Comparison of ENCODE assay signal across 21 cellular contexts in the genomic region with DNA sequence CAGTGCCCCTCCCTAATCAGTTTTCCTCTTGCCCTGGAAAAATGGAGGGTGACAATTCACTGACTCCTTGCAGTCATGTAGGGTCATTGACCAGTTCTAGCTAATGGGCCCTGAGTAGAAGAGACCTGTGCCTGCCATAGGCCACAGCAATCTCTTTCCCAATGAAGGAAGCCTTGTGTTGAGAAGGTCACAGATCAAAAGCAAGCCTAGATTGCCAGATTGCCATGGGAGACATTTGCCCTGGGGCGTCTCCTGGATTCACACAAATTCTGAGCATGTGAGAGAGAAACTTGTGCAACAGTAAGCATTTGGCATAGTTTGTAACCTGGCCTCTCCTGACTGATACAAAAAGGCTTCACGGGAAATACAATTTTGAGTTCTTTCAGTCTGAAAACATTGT.
A peak's percentile ranks its signal among the peaks of the same experiment; 100 is the strongest.
DNase-seq lines count a peak whose midpoint lies in the region; ATAC-seq, FAIRE-seq and TF ChIP-seq lines count a peak whose summit lies in the region.
"Had no signal": no experiment of that assay in that cellular context is flagged by ENCODE, and none has a peak within 500 bp of the region (broad histone marks: within the 10 kb centered on the region; RNA-seq: fewer than 3 reads in every experiment).

No MANE protein-coding gene starts in this region.

- H3K23ac ChIP-seq in H1 (ENCODE audit: insufficient read length), result no peak overlapping the region

- CTCF ChIA-PET in HepG2 (lab: Yijun Ruan, JAX; ENCODE audit: low intra/inter-chr PET ratio, low total read pairs) (no interaction called here), H1 (lab: Charles Lee; ENCODE audit: partially characterized antibody) (interaction anchor here (1.2 kb wide), 1 partner anchor 15 kb away, joined by 3 read pairs; no protein-coding TSS in a partner anchor), A673 (lab: Charles Lee) (no interaction called here)

- TF ChIP-seq POLR2A in HepG2 (IDR thresholded peaks at IDR 0.05; ENCODE audit: insufficient read depth in 1 of 2, low read depth in 2 of 2, low read length in 2 of 2) (no peak), right lobe of liver (IDR thresholded peaks at IDR 0.05) (no peak), H1 (IDR thresholded peaks at IDR 0.05; ENCODE audit: control extremely low read depth in 1 of 2, low read depth in 2 of 2, low read length in 2 of 2) (no peak)

- no peak overlapping the region for H3K27ac ChIP-seq in HepG2 (ENCODE audit: extremely low read length, insufficient read depth, low read length)
- H3K27ac ChIP-seq in right lobe of liver, result no peak overlapping the region
- no peak overlapping the region for H3K27ac ChIP-seq in H1 (ENCODE audit: low read depth, low read length)
- no peak overlapping the region for H3K27ac ChIP-seq in kidney (ENCODE audit: low read depth in 2 of 2, low read length in 2 of 2)
- no peak overlapping the region for H3K27ac ChIP-seq in A673 (ENCODE audit: low read depth, low read length, poor library complexity, severe bottlenecking)
- H3K27ac ChIP-seq: 22Rv1, Peyer's patch had no signal

- no peak overlapping the region for H3K4me3 Mint-ChIP-seq in nephron progenitor cell
- H3K4me3 Mint-ChIP-seq: CD4-positive, CD25-positive, alpha-beta regulatory T cell had no signal

- H3K4me1 Mint-ChIP-seq in nephron progenitor cell, result peaks cover 32% of the 10 kb centered on the region
- H3K4me1 Mint-ChIP-seq: CD4-positive, CD25-positive, alpha-beta regulatory T cell had no signal

- ATAC-seq in HepG2, result peak; percentile 75
- ATAC-seq in right lobe of liver, result no peak
- no peak for ATAC-seq in HG02973 (IDR thresholded peaks at IDR 0.05; ENCODE audit: unreplicated experiment)
- ATAC-seq: Right ventricle myocardium inferior had no signal

- no peak overlapping the region for H2BK120ac ChIP-seq in H1 (replicated peaks; ENCODE audit: low read depth, low read length)

- H3K36me3 ChIP-seq in HepG2 (replicated peaks in 1 of 2; ENCODE audit: control insufficient read depth in 1 of 2, insufficient read depth in 2 of 2, low read length in 2 of 2), result no peaks in the 10 kb centered on the region
- H3K36me3 ChIP-seq in right lobe of liver, result no peaks in the 10 kb centered on the region
- no peaks in the 10 kb centered on the region for H3K36me3 ChIP-seq in H1 (ENCODE audit: control insufficient read depth in 2 of 4, insufficient read depth in 4 of 4, low read length in 3 of 4)
- no peaks in the 10 kb centered on the region for H3K36me3 ChIP-seq in kidney (ENCODE audit: control insufficient read depth in 1 of 2, insufficient read depth in 2 of 2, low read length in 2 of 2)
- no peaks in the 10 kb centered on the region for H3K36me3 ChIP-seq in A673 (ENCODE audit: insufficient read depth, low read length, poor library complexity, severe bottlenecking)
- H3K36me3 ChIP-seq: BE2C, Peyer's patch had no signal

- no peak overlapping the region for H2BK15ac ChIP-seq in H1 (ENCODE audit: low read length)

- H3K56ac ChIP-seq in H1 (replicated peaks; ENCODE audit: insufficient read length, low read depth, low read length), result no peak overlapping the region

- TF ChIP-seq EP300 in HepG2 (IDR thresholded peaks at IDR 0.05; ENCODE audit: low read depth in 2 of 2, low read length in 2 of 2) (no peak), HepG2 (CRISPR knock-in tag; IDR thresholded peaks at IDR 0.05; ENCODE audit: borderline replicate concordance) (no peak), H1 (IDR thresholded peaks at IDR 0.05; ENCODE audit: borderline replicate concordance in 1 of 2, low read depth in 2 of 2, low read length in 2 of 2) (no peak)

- no peak overlapping the region for H2BK5ac ChIP-seq in H1 (ENCODE audit: low read depth, low read length)

- no peak overlapping the region for H4K8ac ChIP-seq in H1 (ENCODE audit: extremely low read depth, insufficient read depth, low read length)

- in situ Hi-C loops in HepG2 (cut with HindIII; ENCODE audit: extremely low pct_ligation_motif_present, low pct_unique_long_range_greater_than_20kb), result no loop called here

- no peaks in the 10 kb centered on the region for H3K9me3 Mint-ChIP-seq in nephron progenitor cell
- H3K9me3 Mint-ChIP-seq: CD4-positive, CD25-positive, alpha-beta regulatory T cell had no signal

- no peaks in the 10 kb centered on the region for H3K36me3 Mint-ChIP-seq in nephron progenitor cell (ENCODE audit: low read depth)
- H3K36me3 Mint-ChIP-seq: CD4-positive, CD25-positive, alpha-beta regulatory T cell had no signal

- H3K9me3 ChIP-seq in HepG2 (ENCODE audit: low read length) (no peaks in the 10 kb centered on the region), right lobe of liver (no peaks in the 10 kb centered on the region), H1 (ENCODE audit: insufficient read depth in 2 of 2, low read depth in 1 of 2, low read length in 1 of 2) (no peaks in the 10 kb centered on the region), kidney (ENCODE audit: control insufficient read depth in 1 of 2, low read length in 2 of 2) (no peaks in the 10 kb centered on the region), A673 (ENCODE audit: low read depth, low read length, poor library complexity, severe bottlenecking) (no peaks in the 10 kb centered on the region)
- H3K9me3 ChIP-seq: BE2C, Peyer's patch had no signal

- H3K23me2 ChIP-seq in H1 (ENCODE audit: low read depth, low read length), result no peaks in the 10 kb centered on the region

- H3K4me2 ChIP-seq in HepG2 (ENCODE audit: low read depth, low read length) (no peak overlapping the region), H1 (ENCODE audit: insufficient read depth in 1 of 2, low read depth in 2 of 2, low read length in 2 of 2) (no peak overlapping the region)

- peak overlapping the region; percentile 49 for H3K27ac Mint-ChIP-seq in nephron progenitor cell
- H3K27ac Mint-ChIP-seq: CD4-positive, CD25-positive, alpha-beta regulatory T cell had no signal

- no peak overlapping the region for H2AFZ ChIP-seq in HepG2 (ENCODE audit: low read length)
- H2AFZ ChIP-seq in H1 (ENCODE audit: low read length), result peak overlapping the region; percentile 57; the same call in 1 of the 2 replicates

- H3K18ac ChIP-seq in H1 (ENCODE audit: extremely low read depth, low read length), result no peak overlapping the region

- H3K79me2 ChIP-seq in HepG2 (ENCODE audit: insufficient read depth, low read length) (no peaks in the 10 kb centered on the region), H1 (ENCODE audit: control insufficient read depth in 1 of 2, insufficient read depth in 2 of 2, low read length in 2 of 2) (no peaks in the 10 kb centered on the region)

- no peak overlapping the region for H2AK5ac ChIP-seq in H1 (ENCODE audit: low read depth, low read length)

- H3K4ac ChIP-seq in H1 (replicated peaks; ENCODE audit: insufficient read length, low read depth, low read length), result no peak overlapping the region

- H2BK20ac ChIP-seq in H1 (ENCODE audit: low read length), result no peak overlapping the region

- H2BK12ac ChIP-seq in H1 (ENCODE audit: low read depth, low read length), result no peak overlapping the region

- POLR2A ChIA-PET in HepG2 (lab: Yijun Ruan, JAX) (no interaction called here), H1 (lab: Charles Lee; ENCODE audit: partially characterized antibody) (no interaction called here), A673 (lab: Charles Lee; ENCODE audit: low non-redundant PET) (no interaction called here)

- intact Hi-C loops in HepG2 (cut with micrococcal nuclease; ENCODE audit: unreplicated experiment), result no loop called here
- intact Hi-C loops in right lobe of liver (cut with DNase I), result no loop called here
- intact Hi-C loops in kidney (cut with DNase I), result no loop called here
- intact Hi-C loops in A673 (cut with micrococcal nuclease; ENCODE audit: unreplicated experiment), result no loop called here

- H3K27me3 ChIP-seq in HepG2 (ENCODE audit: control insufficient read depth in 1 of 2, insufficient read depth in 2 of 2, low read length in 2 of 2) (no peaks in the 10 kb centered on the region), right lobe of liver (no peaks in the 10 kb centered on the region), H1 (replicated peaks in 1 of 4; ENCODE audit: control insufficient read depth in 3 of 4, extremely low read depth in 1 of 4, insufficient read depth in 3 of 4, low read length in 3 of 4) (no peaks in the 10 kb centered on the region), A673 (replicated peaks; ENCODE audit: insufficient read depth, low read depth, low read length, poor library complexity) (peaks cover 3% of the 10 kb centered on the region)
- H3K27me3 ChIP-seq: BE2C, Peyer's patch had no signal

- H4K20me1 ChIP-seq in HepG2 (ENCODE audit: insufficient read depth, low read length), result no peaks in the 10 kb centered on the region; the same call in 1 of the 2 replicates
- H4K20me1 ChIP-seq in H1 (replicated peaks in 1 of 2; ENCODE audit: control insufficient read depth in 1 of 2, insufficient read depth in 2 of 2, low read length in 2 of 2), result no peaks in the 10 kb centered on the region

- BruUV-seq in HepG2 (replicated peaks; lab: Mats Ljungman, UMichigan), result no TSS peak
- no TSS peak for BruUV-seq in A673 (replicated peaks; lab: Mats Ljungman, UMichigan)

- H3K9ac ChIP-seq in HepG2 (ENCODE audit: insufficient read depth, low read depth, low read length) (no peak overlapping the region), H1 (replicated peaks in 1 of 4; ENCODE audit: extremely low read depth in 1 of 4, low read depth in 3 of 4, low read length in 3 of 4) (no peak overlapping the region), kidney (ENCODE audit: low read length in 2 of 2) (no peak overlapping the region)

- no peak for TF ChIP-seq CTCF in HepG2 (CRISPR knock-in tag; IDR thresholded peaks at IDR 0.05)
- TF ChIP-seq CTCF in right lobe of liver (IDR thresholded peaks at IDR 0.05), result no peak
- no peak for TF ChIP-seq CTCF in H1 (IDR thresholded peaks at IDR 0.05; ENCODE audit: control extremely low read depth in 1 of 3, insufficient read depth in 1 of 3, low read depth in 1 of 3, low read length in 3 of 3)
- no peak for TF ChIP-seq CTCF in nephron progenitor cell (IDR thresholded peaks at IDR 0.05)
- TF ChIP-seq CTCF in kidney (IDR thresholded peaks at IDR 0.05; ENCODE audit: borderline replicate concordance, extremely low read depth, insufficient read depth), result no peak
- TF ChIP-seq CTCF in A673 (conservative IDR thresholded peaks at IDR 0.05; ENCODE audit: low read depth, low read length), result no peak

- H3K27me3 Mint-ChIP-seq in nephron progenitor cell (ENCODE audit: low read depth, poor library complexity), result peaks cover 13% of the 10 kb centered on the region

- WGBS in HepG2 (ENCODE audit: low lambda C conversion rate), result 0% methylated on average over 2 of the region's 2 CpGs
- WGBS in right lobe of liver (ENCODE audit: insufficient coverage, low coverage, low lambda C conversion rate, missing lambda C conversion rate), result 64% methylated on average over 2 of the region's 2 CpGs
- WGBS in H1 (ENCODE audit: extremely low coverage in 1 of 2, insufficient coverage in 1 of 2, insufficient read length in 1 of 2, insufficient replicate concordance in 2 of 2, low coverage in 1 of 2, low lambda C conversion rate in 2 of 2, missing lambda C conversion rate in 1 of 2), 2 experiments, result 98% methylated on average over 2 of the region's 2 CpGs; no CpG with 5 or more reads in 1 of the 2 experiments

- H3K4me1 ChIP-seq in HepG2 (ENCODE audit: insufficient read depth, low read length), result no peaks in the 10 kb centered on the region
- H3K4me1 ChIP-seq in right lobe of liver, result no peaks in the 10 kb centered on the region
- no peaks in the 10 kb centered on the region for H3K4me1 ChIP-seq in H1 (replicated peaks in 1 of 4; ENCODE audit: control insufficient read depth in 3 of 4, insufficient read depth in 4 of 4, low read length in 3 of 4)
- no peaks in the 10 kb centered on the region for H3K4me1 ChIP-seq in kidney (ENCODE audit: control insufficient read depth in 1 of 2, insufficient read depth in 1 of 2, low read depth in 1 of 2, low read length in 2 of 2)
- H3K4me1 ChIP-seq in A673 (ENCODE audit: insufficient read depth, low read length, poor library complexity, severe bottlenecking), result no peaks in the 10 kb centered on the region
- H3K4me1 ChIP-seq: Peyer's patch had no signal

- H3K4me3 ChIP-seq in HepG2 (replicated peaks in 1 of 3; ENCODE audit: insufficient read depth in 1 of 3, low read depth in 2 of 3, low read length in 3 of 3) (no peak overlapping the region), right lobe of liver (no peak overlapping the region), H1 (ENCODE audit: extremely low read depth in 1 of 4, insufficient read depth in 2 of 4, low read depth in 3 of 4, low read length in 4 of 4) (no peak overlapping the region), kidney (ENCODE audit: low read length in 2 of 2) (no peak overlapping the region), A673 (ENCODE audit: low read depth, low read length, poor library complexity, severe bottlenecking) (no peak overlapping the region)
- H3K4me3 ChIP-seq: Peyer's patch had no signal

- TF ChIP-seq RAD21 in HepG2 (CRISPR knock-in tag; IDR thresholded peaks at IDR 0.05) (no peak), H1 (IDR thresholded peaks at IDR 0.05 in 1 of 2, conservative IDR thresholded peaks at IDR 0.05 in 1 of 2; ENCODE audit: low read depth in 2 of 2, low read length in 2 of 2) (no peak)

- H4K5ac ChIP-seq in H1 (ENCODE audit: insufficient read length, low read depth, low read length), result no peak overlapping the region

- no peaks in the 10 kb centered on the region for H3K79me1 ChIP-seq in H1 (ENCODE audit: low read depth, low read length)

- no peak overlapping the region for H4K91ac ChIP-seq in H1 (replicated peaks; ENCODE audit: insufficient read length, low read length)

- DNase-seq in HepG2 (ENCODE audit: low spot score) (peak; percentile 16), right lobe of liver (no peak), H1 (ENCODE audit: low read depth in 1 of 2, low spot score in 2 of 2) (no peak), nephron progenitor cell (no peak), kidney (no peak), A673 (ENCODE audit: low spot score) (no peak), iPS-NIHi7 (ENCODE audit: extremely low spot score) (no peak)
- DNase-seq: BE2C; Calu3; CD4-positive, CD25-positive, alpha-beta regulatory T cell; EL; GOT3; KG1; NCI-H1417; NCI-H187 treated with DMSO at 0.1 percent for 48 hours; NCI-H526 treated with DMSO at 0.1 percent for 48 hours; Peyer's patch had no signal

- FAIRE-seq in HepG2 (lab: Jason Lieb, UNC) (no peak), H1 (lab: Jason Lieb, UNC) (no peak), kidney (lab: Jason Lieb, UNC) (no peak)
- FAIRE-seq: GM12891 had no signal

- no peak overlapping the region for H3K14ac ChIP-seq in H1 (ENCODE audit: insufficient read length)
